Comparison of ENCODE assay signal across 14 cellular contexts in genomic region chr2:70479816-70480215, GRCh38.
"Had no signal": no experiment of that assay in that cellular context is flagged by ENCODE, and none has a peak within 500 bp of the region (broad histone marks: within the 10 kb centered on the region; RNA-seq: fewer than 3 reads in every experiment).

No MANE protein-coding gene starts in this region.

- H3K9me3 Mint-ChIP-seq: effector memory CD8-positive, alpha-beta T cell had no signal

- ATAC-seq: effector memory CD8-positive, alpha-beta T cell; psoas muscle; sciatic nerve; stimulated activated naive CD8-positive, alpha-beta T cell treated with anti-CD3 and anti-CD28 coated beads, Interleukin-15, Interleukin-2, amounts not matched to agents 100 U/mL and 50 U/mL, for 24 hours; upper lobe of right lung had no signal

- H3K4me3 ChIP-seq: psoas muscle, suprapubic skin, upper lobe of right lung had no signal

- H3K36me3 Mint-ChIP-seq: activated CD4-positive, alpha-beta memory T cell treated with anti-CD3 and anti-CD28 coated beads for 36 hours; activated naive CD8-positive, alpha-beta T cell treated with anti-CD3 and anti-CD28 coated beads for 36 hours had no signal

- H3K4me1 ChIP-seq: psoas muscle, suprapubic skin, upper lobe of right lung had no signal

- DNase-seq: activated CD4-positive, alpha-beta memory T cell treated with anti-CD3 and anti-CD28 coated beads for 36 hours; activated CD4-positive, CD25-positive, alpha-beta regulatory T cell treated with anti-CD3 and anti-CD28 coated beads, Interleukin-2, amount 50 U/mL, for 72 hours; activated gamma-delta T cell treated with Interleukin-2 at 50 U/mL for 16 hours; activated naive CD8-positive, alpha-beta T cell treated with anti-CD3 and anti-CD28 coated beads for 36 hours; activated T-cell treated with anti-CD3 and anti-CD28 coated beads, Interleukin-2, amount 50 U/mL, for 48 hours; brain microvascular endothelial cell; effector memory CD8-positive, alpha-beta T cell; hypothalamus; kidney glomerular epithelial cell; psoas muscle; stimulated activated naive CD8-positive, alpha-beta T cell treated with anti-CD3 and anti-CD28 coated beads, Interleukin-15, Interleukin-2, amounts not matched to agents 100 U/mL and 50 U/mL, for 24 hours; upper lobe of right lung had no signal

- H3K27ac ChIP-seq: brain microvascular endothelial cell, psoas muscle, suprapubic skin, upper lobe of right lung had no signal

- H3K36me3 ChIP-seq: brain microvascular endothelial cell, suprapubic skin, upper lobe of right lung had no signal

- H3K27ac Mint-ChIP-seq: activated CD4-positive, alpha-beta memory T cell treated with anti-CD3 and anti-CD28 coated beads for 36 hours; activated naive CD8-positive, alpha-beta T cell treated with anti-CD3 and anti-CD28 coated beads for 36 hours; effector memory CD8-positive, alpha-beta T cell had no signal

- H3K27me3 Mint-ChIP-seq: activated CD4-positive, alpha-beta memory T cell treated with anti-CD3 and anti-CD28 coated beads for 36 hours; activated naive CD8-positive, alpha-beta T cell treated with anti-CD3 and anti-CD28 coated beads for 36 hours; effector memory CD8-positive, alpha-beta T cell had no signal

- H3K4me3 Mint-ChIP-seq: activated CD4-positive, alpha-beta memory T cell treated with anti-CD3 and anti-CD28 coated beads for 36 hours; activated naive CD8-positive, alpha-beta T cell treated with anti-CD3 and anti-CD28 coated beads for 36 hours; effector memory CD8-positive, alpha-beta T cell had no signal

- H3K27me3 ChIP-seq: brain microvascular endothelial cell, suprapubic skin, upper lobe of right lung had no signal

- H3K9me3 ChIP-seq: psoas muscle, upper lobe of right lung had no signal
